ENCODE assay signal across 8 cellular contexts in genomic region chr18:864872-865273, GRCh38. TPM values are rescaled to one million over a fixed set of nuclear protein-coding genes. Genes with fewer than 3 reads are reported as not detected.
A peak's percentile ranks its signal among the peaks of the same experiment; 100 is the strongest.
DNase-seq lines count a peak whose midpoint lies in the region; ATAC-seq and TF ChIP-seq lines count a peak whose summit lies in the region.

No MANE protein-coding gene starts in this region.

- H3K4me3 ChIP-seq in MG63 (no peak overlapping the region), vagina (no peak overlapping the region)

- no peaks in the 10 kb centered on the region for H3K27me3 ChIP-seq in MG63
- no peaks in the 10 kb centered on the region for H3K27me3 ChIP-seq in vagina

- CTCF ChIA-PET in activated naive CD4-positive, alpha-beta T cell treated with anti-CD3 and anti-CD28 coated beads for 36 hours (lab: Charles Lee): interaction anchor here (0.6 to 1.7 kb wide), 12 partner anchors 9 to 1359 kb away, joined by 3 to 7 read pairs (median 4); no protein-coding TSS in a partner anchor

- H3K27ac Mint-ChIP-seq in activated naive CD4-positive, alpha-beta T cell treated with anti-CD3 and anti-CD28 coated beads for 36 hours: no peak overlapping the region
- H3K27ac Mint-ChIP-seq in progenitor cell of endocrine pancreas: no peak overlapping the region

- ATAC-seq in GM21737 (IDR thresholded peaks at IDR 0.05; ENCODE audit: unreplicated experiment): peak; percentile 65

- no peak overlapping the region for H3K4me3 Mint-ChIP-seq in activated naive CD4-positive, alpha-beta T cell treated with anti-CD3 and anti-CD28 coated beads for 36 hours
- H3K4me3 Mint-ChIP-seq in progenitor cell of endocrine pancreas (ENCODE audit: low read depth): no peak overlapping the region

- intact Hi-C loops in activated naive CD4-positive, alpha-beta T cell treated with anti-CD3 and anti-CD28 coated beads for 36 hours (cut with micrococcal nuclease): loop anchor here (1.0 to 5.0 kb wide), 4 partner anchors 96 to 1678 kb away; no protein-coding TSS in a partner anchor
- intact Hi-C loops in vagina (cut with DNase I): loop anchor here (5.0 kb wide), 1 partner anchor 97 kb away; no protein-coding TSS in a partner anchor

- H3K9me3 Mint-ChIP-seq in activated naive CD4-positive, alpha-beta T cell treated with anti-CD3 and anti-CD28 coated beads for 36 hours: no peaks in the 10 kb centered on the region
- no peaks in the 10 kb centered on the region for H3K9me3 Mint-ChIP-seq in progenitor cell of endocrine pancreas (ENCODE audit: low read depth)

- H3K36me3 ChIP-seq in MG63 (no peaks in the 10 kb centered on the region), vagina (no peaks in the 10 kb centered on the region)

- TF ChIP-seq POLR2A in vagina (IDR thresholded peaks at IDR 0.05): no peak

- TF ChIP-seq CTCF in progenitor cell of endocrine pancreas (IDR thresholded peaks at IDR 0.05; ENCODE audit: unreplicated experiment) (peak; percentile 97), vagina (IDR thresholded peaks at IDR 0.05) (peak; percentile 61 to 90 (median 76))

- peak; percentile 20 for DNase-seq in DMS79 (lab: John Stamatoyannopoulos, UW)
- DNase-seq in MG63: peak; percentile 61
- DNase-seq in SK-MEL-5 (ENCODE audit: low read depth, low spot score): peak; percentile 75
- peak; percentile 79 for DNase-seq in activated naive CD4-positive, alpha-beta T cell treated with anti-CD3 and anti-CD28 coated beads for 36 hours
- peak; percentile 72 for DNase-seq in glomerular visceral epithelial cell (ENCODE audit: extremely low spot score)
- DNase-seq in progenitor cell of endocrine pancreas (ENCODE audit: low spot score, unreplicated experiment): peak; percentile 58
- DNase-seq in vagina (ENCODE audit: extremely low spot score in 2 of 2): no peak

- H3K9me3 ChIP-seq in MG63: no peaks in the 10 kb centered on the region
- no peaks in the 10 kb centered on the region for H3K9me3 ChIP-seq in vagina

- peaks cover 9% of the 10 kb centered on the region for H3K27me3 Mint-ChIP-seq in activated naive CD4-positive, alpha-beta T cell treated with anti-CD3 and anti-CD28 coated beads for 36 hours (ENCODE audit: low read depth)
- peaks cover 33% of the 10 kb centered on the region for H3K27me3 Mint-ChIP-seq in progenitor cell of endocrine pancreas

- no peak overlapping the region for H3K27ac ChIP-seq in vagina

- in situ Hi-C loops in SK-MEL-5 (cut with HindIII; ENCODE audit: low pct_unique_long_range_greater_than_20kb, low sequenced_read_pairs): no loop called here

- no peaks in the 10 kb centered on the region for H3K36me3 Mint-ChIP-seq in activated naive CD4-positive, alpha-beta T cell treated with anti-CD3 and anti-CD28 coated beads for 36 hours (ENCODE audit: low read depth)
- H3K36me3 Mint-ChIP-seq in progenitor cell of endocrine pancreas (ENCODE audit: insufficient read depth): no peaks in the 10 kb centered on the region

- H3K4me1 Mint-ChIP-seq in activated naive CD4-positive, alpha-beta T cell treated with anti-CD3 and anti-CD28 coated beads for 36 hours (ENCODE audit: low read depth): peaks cover 2% of the 10 kb centered on the region
- no peaks in the 10 kb centered on the region for H3K4me1 Mint-ChIP-seq in progenitor cell of endocrine pancreas (ENCODE audit: low read depth)

- no peaks in the 10 kb centered on the region for H3K4me1 ChIP-seq in vagina

RNA-seq across cellular contexts. Expression of gene ADCYAP1, which starts 39.8 kb away (rescaled TPM):
- 2.8 and 5.7 TPM in 2 replicates for total RNA-seq in MG63 (2014; rRNA removed; shearing (Covaris generic); ENCODE audit: low replicate concordance)
- total RNA-seq in SK-MEL-5 (2014; rRNA removed; shearing (Covaris generic)): not detected in 2 replicates
- not detected in 2 replicates for polyA plus RNA-seq in SK-MEL-5 (2015; cell fraction: cytosol; rRNA removed)
- polyA plus RNA-seq in SK-MEL-5 (2015; cell fraction: nucleus; rRNA removed): 0.11 and 0.15 TPM in 2 replicates
- total RNA-seq in activated naive CD4-positive, alpha-beta T cell treated with anti-CD3 and anti-CD28 coated beads for 36 hours: not detected
- total RNA-seq in progenitor cell of endocrine pancreas (0.11 TPM in 1 of 2 replicates, not detected in the other), vagina (2.2 TPM)

RNA-seq across cellular contexts. Expression of gene YES1, which starts 52.8 kb away (rescaled TPM):
- total RNA-seq in MG63 (2014; rRNA removed; shearing (Covaris generic); ENCODE audit: low replicate concordance): 68.5 and 95.9 TPM in 2 replicates
- total RNA-seq in SK-MEL-5 (2014; rRNA removed; shearing (Covaris generic)): 50.9 and 54.1 TPM in 2 replicates
- 55.9 and 87.8 TPM in 2 replicates for polyA plus RNA-seq in SK-MEL-5 (2015; cell fraction: cytosol; rRNA removed)
- 8.4 and 30.5 TPM in 2 replicates for polyA plus RNA-seq in SK-MEL-5 (2015; cell fraction: nucleus; rRNA removed)
- total RNA-seq in activated naive CD4-positive, alpha-beta T cell treated with anti-CD3 and anti-CD28 coated beads for 36 hours: 1 to 10 TPM; 6.7 to 8.3 TPM
- total RNA-seq in progenitor cell of endocrine pancreas: 55.5 and 58.8 TPM in 2 replicates
- total RNA-seq in vagina: 92.1 TPM

Comparison
In these comparisons a context has a peak if more than half of its experiments do, and no peak if none do; other contexts are left out.
1. DNase-seq: peak in DMS79 (single experiment), MG63 (single experiment), SK-MEL-5 (single experiment), activated naive CD4-positive, alpha-beta T cell treated with anti-CD3 and anti-CD28 coated beads for 36 hours (single experiment), glomerular visceral epithelial cell (single experiment) and progenitor cell of endocrine pancreas (single experiment); none in vagina (0 of 2).